Comparison of ENCODE assay signal across 12 cellular contexts in genomic region chr18:48728204-48728833, GRCh38.
A peak's percentile ranks its signal among the peaks of the same experiment; 100 is the strongest.
DNase-seq lines count a peak whose midpoint lies in the region; ATAC-seq, FAIRE-seq and TF ChIP-seq lines count a peak whose summit lies in the region.
"Had no signal": no experiment of that assay in that cellular context is flagged by ENCODE, and none has a peak within 500 bp of the region (broad histone marks: within the 10 kb centered on the region; RNA-seq: fewer than 3 reads in every experiment).

No MANE protein-coding gene starts in this region.

- H2AFZ ChIP-seq in endothelial cell of umbilical vein (ENCODE audit: low read depth, low read length): no peak overlapping the region

- TF ChIP-seq POLR2A in endothelial cell of umbilical vein (IDR thresholded peaks at IDR 0.05; ENCODE audit: low read depth, low read length): no peak

- CTCF ChIA-PET in endothelial cell of umbilical vein (lab: Charles Lee): no interaction called here
- CTCF ChIA-PET in activated CD4-positive, alpha-beta T cell treated with anti-CD3 and anti-CD28 coated beads, Interleukin-2, amount 10 ng/mL, durations not matched to agents 7 days and 5 days (lab: Charles Lee): no interaction called here

- H3K27me3 ChIP-seq in endothelial cell of umbilical vein (ENCODE audit: control insufficient read depth in 2 of 2, insufficient read depth in 2 of 2, low read length in 2 of 2) (no peaks in the 10 kb centered on the region), pancreas (no peaks in the 10 kb centered on the region), small intestine (ENCODE audit: control insufficient read depth in 2 of 2, insufficient read depth in 2 of 2, low read length in 2 of 2) (no peaks in the 10 kb centered on the region)
- H3K27me3 ChIP-seq: gastroesophageal sphincter had no signal

- H3K9me1 ChIP-seq in endothelial cell of umbilical vein (replicated peaks; ENCODE audit: control insufficient read depth, extremely low read depth, insufficient read depth, low read length): no peaks in the 10 kb centered on the region

- H3K4me2 ChIP-seq in endothelial cell of umbilical vein (ENCODE audit: insufficient read depth, low read length): no peak overlapping the region

- H3K36me3 Mint-ChIP-seq in activated CD4-positive, alpha-beta T cell treated with anti-CD3 and anti-CD28 coated beads, Interleukin-2, amount 10 ng/mL, durations not matched to agents 7 days and 5 days (ENCODE audit: low read depth): no peaks in the 10 kb centered on the region

- H3K79me2 ChIP-seq in endothelial cell of umbilical vein (ENCODE audit: control insufficient read depth, insufficient read depth, low read length): no peaks in the 10 kb centered on the region

- no peaks in the 10 kb centered on the region for H4K20me1 ChIP-seq in endothelial cell of umbilical vein (replicated peaks; ENCODE audit: control insufficient read depth, extremely low read depth, insufficient read depth, low read length)

- no peaks in the 10 kb centered on the region for H3K9me3 Mint-ChIP-seq in activated CD4-positive, alpha-beta T cell treated with anti-CD3 and anti-CD28 coated beads, Interleukin-2, amount 10 ng/mL, durations not matched to agents 7 days and 5 days

- 82 to 87% methylated on average over 6 of the region's 6 CpGs for WGBS in pancreas, 2 donors
- WGBS in small intestine, 3 donors: 71 to 90% (median 77%) methylated on average over 6 of the region's 6 CpGs

- H3K4me1 Mint-ChIP-seq in activated CD4-positive, alpha-beta T cell treated with anti-CD3 and anti-CD28 coated beads, Interleukin-2, amount 10 ng/mL, durations not matched to agents 7 days and 5 days: peaks cover 6% of the 10 kb centered on the region

- no peaks in the 10 kb centered on the region for H3K9me3 ChIP-seq in endothelial cell of umbilical vein (replicated peaks; ENCODE audit: control insufficient read depth, insufficient read depth, low read length)
- H3K9me3 ChIP-seq in pancreas: no peaks in the 10 kb centered on the region
- H3K9me3 ChIP-seq in small intestine (ENCODE audit: control insufficient read depth, low read depth): no peaks in the 10 kb centered on the region
- H3K9me3 ChIP-seq: gastroesophageal sphincter had no signal

- peak; percentile 99 for DNase-seq in EL
- peak; percentile 89 for DNase-seq in OCI-M1 (lab: John Stamatoyannopoulos, UW)
- peak; percentile 26 for DNase-seq in endothelial cell of umbilical vein (ENCODE audit: low read depth, low spot score)
- DNase-seq in pancreas: peak in 1 of 6 donors; percentile 18
- DNase-seq in small intestine: no peak
- DNase-seq in activated CD4-positive, alpha-beta T cell treated with anti-CD3 and anti-CD28 coated beads, Interleukin-2, amount 10 ng/mL, durations not matched to agents 7 days and 5 days: no peak
- DNase-seq in COLO829 (ENCODE audit: low spot score): no peak
- DNase-seq: DND-41, NCI-H446 treated with DMSO at 0.1 percent for 48 hours had no signal

- dilution Hi-C loops in endothelial cell of umbilical vein (cut with MboI; ENCODE audit: extremely low pct_ligation_motif_present, low sequenced_read_pairs): no loop called here

- no peak overlapping the region for H3K27ac Mint-ChIP-seq in activated CD4-positive, alpha-beta T cell treated with anti-CD3 and anti-CD28 coated beads, Interleukin-2, amount 10 ng/mL, durations not matched to agents 7 days and 5 days

- TF ChIP-seq CTCF in endothelial cell of umbilical vein (IDR thresholded peaks at IDR 0.05; ENCODE audit: extremely low read depth in 1 of 2, insufficient read depth in 1 of 2, low read depth in 1 of 2, low read length in 2 of 2) (no peak), pancreas (IDR thresholded peaks at IDR 0.05) (no peak)

- no peaks in the 10 kb centered on the region for H3K4me1 ChIP-seq in endothelial cell of umbilical vein (ENCODE audit: control insufficient read depth, extremely low read depth, insufficient read depth, low read length)
- H3K4me1 ChIP-seq in pancreas: no peaks in the 10 kb centered on the region
- no peaks in the 10 kb centered on the region for H3K4me1 ChIP-seq in small intestine (ENCODE audit: control insufficient read depth in 2 of 2, insufficient read depth in 1 of 2, low read depth in 1 of 2, low read length in 1 of 2)

- peak in 3 of 4 donors; percentile 9 to 78 (median 62) for ATAC-seq in pancreas
- ATAC-seq in HG03159 (IDR thresholded peaks at IDR 0.05; ENCODE audit: unreplicated experiment): no peak

- POLR2A ChIA-PET in endothelial cell of umbilical vein (lab: Charles Lee): interaction anchor here (0.6 kb wide), 1 partner anchor 758 kb away, joined by 3 read pairs; no protein-coding TSS in a partner anchor
- POLR2A ChIA-PET in activated CD4-positive, alpha-beta T cell treated with anti-CD3 and anti-CD28 coated beads, Interleukin-2, amount 10 ng/mL, durations not matched to agents 7 days and 5 days (lab: Charles Lee): no interaction called here

- H3K27ac ChIP-seq in endothelial cell of umbilical vein (ENCODE audit: insufficient read depth, low read depth, low read length) (no peak overlapping the region), pancreas (no peak overlapping the region), small intestine (ENCODE audit: low read depth in 1 of 2, low read length in 1 of 2) (no peak overlapping the region)

- no peak for FAIRE-seq in endothelial cell of umbilical vein (lab: Jason Lieb, UNC)
- FAIRE-seq in pancreas (lab: Jason Lieb, UNC): no peak
- no peak for FAIRE-seq in small intestine (lab: Jason Lieb, UNC)

- intact Hi-C loops in endothelial cell of umbilical vein (cut with micrococcal nuclease) (no loop called here), pancreas (cut with DNase I) (no loop called here)

- H3K27me3 Mint-ChIP-seq in activated CD4-positive, alpha-beta T cell treated with anti-CD3 and anti-CD28 coated beads, Interleukin-2, amount 10 ng/mL, durations not matched to agents 7 days and 5 days: no peaks in the 10 kb centered on the region

- H3K4me3 ChIP-seq in endothelial cell of umbilical vein (replicated peaks in 1 of 3; ENCODE audit: insufficient read depth in 1 of 3, low read depth in 1 of 3, low read length in 3 of 3) (no peak overlapping the region), pancreas (no peak overlapping the region), small intestine (ENCODE audit: low read depth in 1 of 2, low read length in 2 of 2) (no peak overlapping the region)
- H3K4me3 ChIP-seq: gastroesophageal sphincter had no signal

- no peaks in the 10 kb centered on the region for H3K36me3 ChIP-seq in endothelial cell of umbilical vein (ENCODE audit: control insufficient read depth in 2 of 2, extremely low read depth in 1 of 2, insufficient read depth in 2 of 2, low read length in 2 of 2)
- no peaks in the 10 kb centered on the region for H3K36me3 ChIP-seq in pancreas
- H3K36me3 ChIP-seq in small intestine (ENCODE audit: control insufficient read depth in 2 of 2, insufficient read depth in 2 of 2, low read length in 2 of 2): no peaks in the 10 kb centered on the region
- H3K36me3 ChIP-seq: gastroesophageal sphincter had no signal

- H3K4me3 Mint-ChIP-seq in activated CD4-positive, alpha-beta T cell treated with anti-CD3 and anti-CD28 coated beads, Interleukin-2, amount 10 ng/mL, durations not matched to agents 7 days and 5 days: no peak overlapping the region
- H3K4me3 Mint-ChIP-seq: neural crest cell had no signal

- BruUV-seq in endothelial cell of umbilical vein (replicated peaks; lab: Mats Ljungman, UMichigan): no TSS peak

- H3K9ac ChIP-seq in endothelial cell of umbilical vein (replicated peaks; ENCODE audit: extremely low read depth, insufficient read depth, low read length): no peak overlapping the region

TF ChIP-seq in endothelial cell of umbilical vein, 7 proteins besides CTCF, POLR2A, EP300 and RAD21:
- TF ChIP-seq POLR2AphosphoS5 (IDR thresholded peaks at IDR 0.05; ENCODE audit: insufficient read depth, low read depth, low read length) (no peak), EZH2 (IDR thresholded peaks at IDR 0.05; ENCODE audit: borderline replicate concordance, low read depth, low read length, severe bottlenecking) (no peak), MAX (IDR thresholded peaks at IDR 0.05; ENCODE audit: insufficient read depth, insufficient read length) (no peak), FOS (IDR thresholded peaks at IDR 0.05; ENCODE audit: borderline replicate concordance, insufficient read depth, low read length) (no peak), JUN (IDR thresholded peaks at IDR 0.05; ENCODE audit: borderline replicate concordance, insufficient read depth, insufficient read length, low read depth) (no peak), GATA2 (IDR thresholded peaks at IDR 0.05; ENCODE audit: insufficient read depth, insufficient read length, low read depth, low read length) (no peak), MYC (IDR thresholded peaks at IDR 0.05; ENCODE audit: low read depth, low read length) (no peak)

Comparison
In these comparisons a context has a peak if more than half of its experiments do, and no peak if none do; other contexts are left out.
1. DNase-seq: peak in EL (single experiment), OCI-M1 (single experiment) and endothelial cell of umbilical vein (single experiment); none in small intestine (single experiment), activated CD4-positive, alpha-beta T cell treated with anti-CD3 and anti-CD28 coated beads, Interleukin-2, amount 10 ng/mL, durations not matched to agents 7 days and 5 days (single experiment) and COLO829 (single experiment).